33 cellular contexts compared by ENCODE assay signal in the genomic region with DNA sequence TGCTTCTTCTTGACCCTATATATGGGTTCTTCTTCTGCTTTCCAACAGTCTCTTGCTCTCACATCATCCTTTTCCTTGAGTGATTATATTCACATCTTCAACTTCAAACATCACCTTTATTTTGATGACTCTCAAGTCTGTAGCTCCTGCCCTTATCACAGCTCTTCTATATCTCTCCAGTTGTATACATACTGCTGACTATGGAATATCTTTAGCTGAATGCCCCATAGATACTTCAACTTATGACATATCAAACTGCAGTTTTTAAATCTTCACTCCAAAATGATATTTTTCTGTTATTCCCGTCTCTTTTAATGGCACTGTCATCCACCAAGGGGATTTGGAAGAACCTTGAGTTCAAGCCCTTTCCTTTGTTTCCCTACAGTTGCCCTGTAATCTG.
"Had no signal": no experiment of that assay in that cellular context is flagged by ENCODE, and none has a peak within 500 bp of the region (broad histone marks: within the 10 kb centered on the region; RNA-seq: fewer than 3 reads in every experiment).

No MANE protein-coding gene starts in this region.

- ATAC-seq: activated naive CD4-positive, alpha-beta T cell treated with anti-CD3 and anti-CD28 coated beads, Interleukin-2, amount 50 U/mL, for 72 hours; activated naive CD8-positive, alpha-beta T cell treated with anti-CD3 and anti-CD28 coated beads, Interleukin-2, amount 50 U/mL, for 24 hours; activated T-cell treated with anti-CD3 and anti-CD28 coated beads, Interleukin-2, amount 50 U/mL, for 4 hours; activated T-cell treated with anti-CD3 and anti-CD28 coated beads, Interleukin-2, amount 50 U/mL, for 72 hours; activated T-helper 17 cell treated with anti-CD3 and anti-CD28 coated beads, Interleukin-2, amount 50 U/mL, for 72 hours; body of pancreas had no signal

- H3K4me3 ChIP-seq: adrenal gland, ascending aorta, body of pancreas, breast epithelium, cardiac muscle cell had no signal

- H3K36me3 ChIP-seq: adrenal gland, brain microvascular endothelial cell, breast epithelium, cardiac muscle cell had no signal

- H3K9me3 ChIP-seq: adrenal gland, ascending aorta, body of pancreas, breast epithelium had no signal

- H3K27ac ChIP-seq: adrenal gland, ascending aorta, body of pancreas, brain microvascular endothelial cell, breast epithelium, cardiac muscle cell had no signal

- DNase-seq: activated effector memory CD4-positive, alpha-beta T cell treated with anti-CD3 and anti-CD28 coated beads, Interleukin-2, amount 50 U/mL, for 16 hours; activated effector memory CD4-positive, alpha-beta T cell treated with Interleukin-2 at 50 U/mL for 16 hours; activated gamma-delta T cell; activated gamma-delta T cell treated with Interleukin-2 at 50 U/mL for 16 hours; activated naive CD4-positive, alpha-beta T cell; activated naive CD4-positive, alpha-beta T cell treated with anti-CD3 and anti-CD28 coated beads for 36 hours; activated naive CD4-positive, alpha-beta T cell treated with anti-CD3 and anti-CD28 coated beads, Interleukin-2, amount 10 ng/mL, durations not matched to agents 7 days and 5 days; activated naive CD4-positive, alpha-beta T cell treated with anti-CD3 and anti-CD28 coated beads, Interleukin-2, amount 50 U/mL, for 16 hours; activated naive CD4-positive, alpha-beta T cell treated with Interleukin-2 at 50 U/mL for 16 hours; activated naive CD8-positive, alpha-beta T cell treated with anti-CD3 and anti-CD28 coated beads for 36 hours; activated naive CD8-positive, alpha-beta T cell treated with anti-CD3 and anti-CD28 coated beads, Interleukin-2, amount 10 ng/mL, durations not matched to agents 7 days and 5 days; activated naive CD8-positive, alpha-beta T cell treated with anti-CD3 and anti-CD28 coated beads, Interleukin-2, amount 50 U/mL, for 24 hours; activated T-cell treated with anti-CD3 and anti-CD28 coated beads, Interleukin-2, amount 50 U/mL, for 24 hours; activated T-cell treated with anti-CD3 and anti-CD28 coated beads, Interleukin-2, amount 50 U/mL, for 4 hours; activated T-cell treated with anti-CD3 and anti-CD28 coated beads, Interleukin-2, amount 50 U/mL, for 48 hours; activated T-cell treated with anti-CD3 and anti-CD28 coated beads, Interleukin-2, amount 50 U/mL, for 72 hours; adrenal gland; amniotic stem cell; amygdala; anterior cingulate cortex; aorta; body of pancreas; brain microvascular endothelial cell; caudate nucleus; central memory CD4-positive, alpha-beta T cell; cerebellar nuclear complex had no signal

- FAIRE-seq: astrocyte, bronchial epithelial cell had no signal

- H3K27me3 ChIP-seq: adrenal gland, ascending aorta, body of pancreas, brain microvascular endothelial cell, breast epithelium, cardiac muscle cell had no signal

- H3K4me1 ChIP-seq: adrenal gland, ascending aorta, breast epithelium had no signal
